1 cellular context compared by ENCODE assay signal in genomic region chr22:42649261-42650056, GRCh38.
A peak's percentile ranks its signal among the peaks of the same experiment; 100 is the strongest.
TF ChIP-seq lines count a peak whose summit lies in the region.

CYB5R3 (minus strand) TSS chr22:42649392; CDS start chr22:42649315, 77 bp downstream.

TF ChIP-seq in HepG2, 621 proteins besides CTCF, POLR2A, EP300 and RAD21 (continued from another document and continues in another):
- no peak for TF ChIP-seq BATF2 (CRISPR knock-in tag; IDR thresholded peaks at IDR 0.05)
- no peak for TF ChIP-seq CHCHD3 (CRISPR knock-in tag; IDR thresholded peaks at IDR 0.05)
- TF ChIP-seq SUZ12 (IDR thresholded peaks at IDR 0.05; ENCODE audit: low read depth, low read length) = no peak
- TF ChIP-seq HOXA5 (CRISPR knock-in tag; IDR thresholded peaks at IDR 0.05) = no peak
- TF ChIP-seq RXRA (CRISPR knock-in tag; IDR thresholded peaks at IDR 0.05) = no peak
- TF ChIP-seq DPF2 (CRISPR knock-in tag; IDR thresholded peaks at IDR 0.05; ENCODE audit: borderline replicate concordance, low read depth) = no peak
- TF ChIP-seq HMGXB4 (CRISPR knock-in tag; IDR thresholded peaks at IDR 0.05; ENCODE audit: borderline replicate concordance in 1 of 2, low read depth in 1 of 2) = no peak
- TF ChIP-seq U2AF1 (optimal IDR thresholded peaks at IDR 0.05; ENCODE audit: low read depth, low read length) = peak; percentile 32
- peak; percentile 66; the same call in 1 of the 2 replicates for TF ChIP-seq RCOR2 (CRISPR knock-in tag; IDR thresholded peaks at IDR 0.05)
- no peak for TF ChIP-seq ZNF232 (CRISPR knock-in tag; IDR thresholded peaks at IDR 0.05; ENCODE audit: borderline replicate concordance)
- TF ChIP-seq SNAPC2 (CRISPR knock-in tag; IDR thresholded peaks at IDR 0.05) = no peak
- no peak for TF ChIP-seq RBAK (CRISPR knock-in tag; IDR thresholded peaks at IDR 0.05)
- TF ChIP-seq FOXA1 (IDR thresholded peaks at IDR 0.05) = no peak
- no peak for TF ChIP-seq FOXA1 (CRISPR knock-in tag; IDR thresholded peaks at IDR 0.05)
- TF ChIP-seq SMAD9 (CRISPR knock-in tag; IDR thresholded peaks at IDR 0.05) = no peak
- no peak; the same call in 1 of the 2 replicates for TF ChIP-seq PATZ1 (CRISPR knock-in tag; IDR thresholded peaks at IDR 0.05)
- TF ChIP-seq KLF12 (CRISPR knock-in tag; IDR thresholded peaks at IDR 0.05; ENCODE audit: borderline replicate concordance) = no peak
- no peak for TF ChIP-seq GTF2F1 (IDR thresholded peaks at IDR 0.05; ENCODE audit: low read length)
- TF ChIP-seq CREB1 (IDR thresholded peaks at IDR 0.05) = peak; percentile 27; the same call in 1 of the 2 replicates
- TF ChIP-seq CREB1 (CRISPR knock-in tag; IDR thresholded peaks at IDR 0.05) = no peak
- TF ChIP-seq SETDB1 (CRISPR knock-in tag; IDR thresholded peaks at IDR 0.05; ENCODE audit: borderline replicate concordance) = no peak
- TF ChIP-seq E2F5 (CRISPR knock-in tag; conservative IDR thresholded peaks at IDR 0.05) = no peak
- TF ChIP-seq ZNF205 (CRISPR knock-in tag; IDR thresholded peaks at IDR 0.05) = 0 out of 2 replicates have a peak, but pooled peaks have one; percentile 34
- no peak for TF ChIP-seq SP1 (IDR thresholded peaks at IDR 0.05)
- no peak for TF ChIP-seq SP1 (CRISPR knock-in tag; IDR thresholded peaks at IDR 0.05)
- TF ChIP-seq ZNF710 (CRISPR knock-in tag; IDR thresholded peaks at IDR 0.05; ENCODE audit: borderline replicate concordance) = no peak
- TF ChIP-seq NFRKB (IDR thresholded peaks at IDR 0.05) = no peak
- no peak for TF ChIP-seq MTERF4 (CRISPR knock-in tag; IDR thresholded peaks at IDR 0.05)
- peak; percentile 64 for TF ChIP-seq TAF15 (IDR thresholded peaks at IDR 0.05; ENCODE audit: low read depth, low read length, poor library complexity, severe bottlenecking)
- no peak for TF ChIP-seq HNRNPK (IDR thresholded peaks at IDR 0.05; ENCODE audit: low read depth, low read length, poor library complexity, severe bottlenecking)
- no peak for TF ChIP-seq FOXP1 (IDR thresholded peaks at IDR 0.05)
- TF ChIP-seq FOXP1 (CRISPR knock-in tag; IDR thresholded peaks at IDR 0.05) = no peak
- no peak for TF ChIP-seq KDM5A (IDR thresholded peaks at IDR 0.05; ENCODE audit: borderline replicate concordance, low read length)
- no peak for TF ChIP-seq CENPX (CRISPR knock-in tag; IDR thresholded peaks at IDR 0.05)
- TF ChIP-seq ZNF367 (CRISPR knock-in tag; IDR thresholded peaks at IDR 0.05; ENCODE audit: borderline replicate concordance) = no peak; the same call in 1 of the 2 replicates
- no peak for TF ChIP-seq CSRNP2 (CRISPR knock-in tag; conservative IDR thresholded peaks at IDR 0.05; ENCODE audit: low read depth)
- TF ChIP-seq ZNF773 (CRISPR knock-in tag; IDR thresholded peaks at IDR 0.05; ENCODE audit: borderline replicate concordance) = no peak
- no peak for TF ChIP-seq FOXC1 (CRISPR knock-in tag; IDR thresholded peaks at IDR 0.05; ENCODE audit: borderline replicate concordance)
- TF ChIP-seq KAT8 (CRISPR knock-in tag; IDR thresholded peaks at IDR 0.05) = peak; percentile 35; the same call in 1 of the 2 replicates
- 0 out of 2 replicates have a peak, but pooled peaks have one; percentile 56 for TF ChIP-seq AHR (CRISPR knock-in tag; IDR thresholded peaks at IDR 0.05)
- no peak for TF ChIP-seq MNT (IDR thresholded peaks at IDR 0.05)
- TF ChIP-seq MAFG (CRISPR knock-in tag; IDR thresholded peaks at IDR 0.05) = no peak
- TF ChIP-seq ZBTB2 (CRISPR knock-in tag; IDR thresholded peaks at IDR 0.05; ENCODE audit: low read depth) = peak; percentile 68
- no peak for TF ChIP-seq ZNF704 (CRISPR knock-in tag; IDR thresholded peaks at IDR 0.05; ENCODE audit: borderline replicate concordance)
- no peak for TF ChIP-seq DNMT1 (CRISPR knock-in tag; IDR thresholded peaks at IDR 0.05)
- no peak for TF ChIP-seq ZC3H4 (CRISPR knock-in tag; IDR thresholded peaks at IDR 0.05; ENCODE audit: borderline replicate concordance)
- TF ChIP-seq NR1H2 (CRISPR knock-in tag; IDR thresholded peaks at IDR 0.05; ENCODE audit: borderline replicate concordance, low read depth) = no peak
- no peak for TF ChIP-seq ZNF776 (CRISPR knock-in tag; IDR thresholded peaks at IDR 0.05)
- TF ChIP-seq GFI1 (CRISPR knock-in tag; IDR thresholded peaks at IDR 0.05; ENCODE audit: borderline replicate concordance) = no peak
- peak; percentile 39; the same call in 1 of the 2 replicates for TF ChIP-seq POLR2AphosphoS5 (IDR thresholded peaks at IDR 0.05; ENCODE audit: low read depth, low read length)
- TF ChIP-seq ZNF883 (CRISPR knock-in tag; IDR thresholded peaks at IDR 0.05; ENCODE audit: not compliant biosample characterization) = peak; percentile 26
- TF ChIP-seq ARNT2 (CRISPR knock-in tag; IDR thresholded peaks at IDR 0.05; ENCODE audit: low read depth) = no peak
- no peak for TF ChIP-seq ATF4 (CRISPR knock-in tag; IDR thresholded peaks at IDR 0.05)
- TF ChIP-seq ZNF879 (CRISPR knock-in tag; IDR thresholded peaks at IDR 0.05) = no peak
- no peak for TF ChIP-seq AGO2 (optimal IDR thresholded peaks at IDR 0.05; ENCODE audit: low read depth, low read length)
- TF ChIP-seq ZNF724P (CRISPR knock-in tag; IDR thresholded peaks at IDR 0.05; ENCODE audit: borderline replicate concordance) = no peak
- TF ChIP-seq ZNF543 (CRISPR knock-in tag; IDR thresholded peaks at IDR 0.05) = no peak
- TF ChIP-seq ATF7-NPFF (CRISPR knock-in tag; IDR thresholded peaks at IDR 0.05; ENCODE audit: low read depth) = no peak
